In the genomic region with DNA sequence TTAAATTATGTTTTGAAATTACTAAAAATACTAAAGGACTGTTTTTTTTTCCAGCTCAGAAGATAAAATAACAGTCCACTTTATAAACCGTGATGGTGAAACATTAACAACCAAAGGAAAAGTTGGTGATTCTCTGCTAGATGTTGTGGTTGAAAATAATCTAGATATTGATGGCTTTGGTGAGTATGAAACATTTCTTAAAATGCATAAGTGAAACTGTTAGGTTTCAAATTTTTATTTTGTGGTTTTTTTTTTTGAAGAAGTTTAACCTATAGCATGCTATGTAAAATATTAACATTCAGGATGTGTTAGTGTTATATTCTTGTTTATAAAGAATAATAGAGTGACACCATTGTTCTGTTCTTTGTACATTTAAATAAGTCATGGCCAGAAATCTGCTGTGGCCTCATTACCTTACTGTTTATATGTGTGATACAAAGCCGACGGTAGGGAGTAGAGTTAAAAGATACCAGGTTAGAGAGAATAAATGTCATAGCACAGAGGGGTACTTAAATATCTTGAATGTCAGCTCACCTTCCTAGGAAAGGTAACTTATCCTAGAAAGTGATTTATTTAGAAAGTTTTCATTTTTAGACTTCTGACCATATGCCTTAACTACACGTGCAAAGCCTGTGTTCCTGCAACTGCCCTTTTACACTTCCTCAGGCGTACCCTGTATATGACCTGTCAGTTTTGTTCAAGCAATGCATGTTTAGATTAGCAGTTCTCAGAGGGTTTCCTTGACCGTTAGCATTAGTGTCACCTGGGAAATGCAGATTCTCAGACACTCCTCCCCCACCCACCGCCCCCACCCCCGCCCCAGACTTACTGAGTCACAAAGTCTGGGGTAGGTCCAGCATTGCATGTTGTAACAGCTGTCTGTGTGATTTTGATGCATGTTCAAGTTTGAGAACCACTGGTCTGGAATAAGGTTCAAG, we compare ENCODE assay signal across 12 cellular contexts. TPM values are rescaled to one million over a fixed set of nuclear protein-coding genes. Genes with fewer than 3 reads are reported as not detected.
A peak's percentile ranks its signal among the peaks of the same experiment; 100 is the strongest.
DNase-seq lines count a peak whose midpoint lies in the region; ATAC-seq and TF ChIP-seq lines count a peak whose summit lies in the region.
"Had no signal": no experiment of that assay in that cellular context is flagged by ENCODE, and none has a peak within 500 bp of the region (broad histone marks: within the 10 kb centered on the region; RNA-seq: fewer than 3 reads in every experiment).

No MANE protein-coding gene starts in this region.

- no peaks in the 10 kb centered on the region for H3K36me3 ChIP-seq in right atrium auricular region
- peaks cover 9 to 11% of the 10 kb centered on the region in 2 experiments for H3K36me3 ChIP-seq in trophoblast cell (ENCODE audit: control insufficient read depth in 1 of 2, insufficient read depth in 2 of 2, low read length in 2 of 2)

- no peak overlapping the region for H4K8ac ChIP-seq in trophoblast cell (ENCODE audit: low read depth, low read length)

- TF ChIP-seq CTCF in right atrium auricular region (IDR thresholded peaks at IDR 0.05) (no peak), cardiac fibroblast (IDR thresholded peaks at IDR 0.05; ENCODE audit: low read depth, low read length) (no peak)

- DNase-seq in Right ventricle myocardium superior, result no peak
- no peak for DNase-seq in right atrium auricular region (ENCODE audit: low spot score)
- DNase-seq in cardiac fibroblast (ENCODE audit: low read depth in 2 of 2), result peak; percentile 48 to 57
- no peak for DNase-seq in stimulated activated naive CD8-positive, alpha-beta T cell treated with anti-CD3 and anti-CD28 coated beads, Interleukin-15, Interleukin-2, amounts not matched to agents 100 U/mL and 50 U/mL, for 24 hours
- DNase-seq in activated naive CD4-positive, alpha-beta T cell treated with anti-CD3 and anti-CD28 coated beads, Interleukin-2, amount 10 ng/mL, durations not matched to agents 7 days and 5 days, result no peak
- no peak for DNase-seq in GOT3 (lab: John Stamatoyannopoulos, UW)
- DNase-seq in trophoblast cell, result no peak
- DNase-seq: AML-193, NCI-H1417 treated with DMSO at 0.1 percent for 48 hours, SK-N-SH had no signal

- H4K12ac ChIP-seq in trophoblast cell (ENCODE audit: low read depth, low read length), result no peak overlapping the region

- ATAC-seq in Right ventricle myocardium superior (ENCODE audit: poor library complexity) (peak; percentile 40), HG03108 (IDR thresholded peaks at IDR 0.05; ENCODE audit: unreplicated experiment) (peak; percentile 54)
- ATAC-seq in stimulated activated naive CD8-positive, alpha-beta T cell treated with anti-CD3 and anti-CD28 coated beads, Interleukin-15, Interleukin-2, amounts not matched to agents 100 U/mL and 50 U/mL, for 24 hours, result peak; percentile 33

- no peak overlapping the region for H3K9ac ChIP-seq in trophoblast cell (ENCODE audit: low read length)
- H3K9ac ChIP-seq: SK-N-SH had no signal

- H2BK120ac ChIP-seq in trophoblast cell (ENCODE audit: insufficient read depth, low read length, poor library complexity), result no peak overlapping the region

- H3K79me1 ChIP-seq in trophoblast cell (ENCODE audit: low read length), result no peaks in the 10 kb centered on the region

- H2BK5ac ChIP-seq in trophoblast cell (ENCODE audit: low read depth, low read length, poor library complexity), result no peak overlapping the region

- CTCF ChIA-PET in activated naive CD4-positive, alpha-beta T cell treated with anti-CD3 and anti-CD28 coated beads, Interleukin-2, amount 10 ng/mL, durations not matched to agents 7 days and 5 days (lab: Charles Lee), result interaction anchor here (0.6 to 8.1 kb wide), 9 partner anchors 10 to 794 kb away, joined by 3 to 89 read pairs (median 7); no protein-coding TSS in a partner anchor

- H3K4me2 ChIP-seq in trophoblast cell (ENCODE audit: low read length), result no peak overlapping the region
- H3K4me2 ChIP-seq: SK-N-SH had no signal

- no peaks in the 10 kb centered on the region for H3K9me3 ChIP-seq in right atrium auricular region
- peaks cover 2% of the 10 kb centered on the region for H3K9me3 ChIP-seq in trophoblast cell (ENCODE audit: insufficient read depth, low read depth, low read length)
- H3K9me3 ChIP-seq: SK-N-SH had no signal

- no peak overlapping the region for H2AFZ ChIP-seq in trophoblast cell (ENCODE audit: insufficient read depth, low read length, poor library complexity)

- H3K9me3 Mint-ChIP-seq in activated naive CD4-positive, alpha-beta T cell treated with anti-CD3 and anti-CD28 coated beads, Interleukin-2, amount 10 ng/mL, durations not matched to agents 7 days and 5 days, result no peaks in the 10 kb centered on the region
- H3K9me3 Mint-ChIP-seq: dendritic cell treated with granulocyte-macrophage colony-stimulating factor and Interleukin-4, amounts not matched to agents 40 ng/mL and 50 ng/mL, for 4 days had no signal

- no peak overlapping the region for H3K4me3 Mint-ChIP-seq in activated naive CD4-positive, alpha-beta T cell treated with anti-CD3 and anti-CD28 coated beads, Interleukin-2, amount 10 ng/mL, durations not matched to agents 7 days and 5 days
- H3K4me3 Mint-ChIP-seq: dendritic cell treated with granulocyte-macrophage colony-stimulating factor and Interleukin-4, amounts not matched to agents 40 ng/mL and 50 ng/mL, for 4 days had no signal

- no peak overlapping the region for H3K18ac ChIP-seq in trophoblast cell (ENCODE audit: low read length)

- intact Hi-C loops in Right ventricle myocardium superior (cut with DNase I), result no loop called here

- peaks cover 33% of the 10 kb centered on the region for H3K4me1 Mint-ChIP-seq in activated naive CD4-positive, alpha-beta T cell treated with anti-CD3 and anti-CD28 coated beads, Interleukin-2, amount 10 ng/mL, durations not matched to agents 7 days and 5 days

- no peak overlapping the region for H2BK12ac ChIP-seq in trophoblast cell (ENCODE audit: low read length)

- no CpG with 5 or more reads among the region's 8 CpGs for WGBS in trophoblast cell (ENCODE audit: extremely low coverage, insufficient coverage, insufficient read length)

- H3K27me3 ChIP-seq in right atrium auricular region (no peaks in the 10 kb centered on the region), trophoblast cell (ENCODE audit: insufficient read depth, low read length) (no peaks in the 10 kb centered on the region)

- no peaks in the 10 kb centered on the region for H3K27me3 Mint-ChIP-seq in activated naive CD4-positive, alpha-beta T cell treated with anti-CD3 and anti-CD28 coated beads, Interleukin-2, amount 10 ng/mL, durations not matched to agents 7 days and 5 days
- H3K27me3 Mint-ChIP-seq: dendritic cell treated with granulocyte-macrophage colony-stimulating factor and Interleukin-4, amounts not matched to agents 40 ng/mL and 50 ng/mL, for 4 days had no signal

- H2AK5ac ChIP-seq in trophoblast cell (ENCODE audit: low read length), result no peak overlapping the region

- peaks cover 7% of the 10 kb centered on the region for H3K79me2 ChIP-seq in trophoblast cell (ENCODE audit: control insufficient read depth, insufficient read depth, low read length, poor library complexity)

- H3K4me1 ChIP-seq in right atrium auricular region, result peaks cover 0 to 40% of the 10 kb centered on the region in 2 donors
- peaks cover 0 to 4% of the 10 kb centered on the region in 2 experiments for H3K4me1 ChIP-seq in trophoblast cell (ENCODE audit: control insufficient read depth in 1 of 2, insufficient read depth in 2 of 2, low read length in 2 of 2)

- H3K4me3 ChIP-seq in right atrium auricular region, result no peak overlapping the region
- no peak overlapping the region for H3K4me3 ChIP-seq in cardiac fibroblast (replicated peaks in 1 of 2; ENCODE audit: low read depth in 2 of 2, low read length in 2 of 2)
- no peak overlapping the region for H3K4me3 ChIP-seq in trophoblast cell (ENCODE audit: low read depth, low read length)

- no peak overlapping the region for H3K27ac Mint-ChIP-seq in activated naive CD4-positive, alpha-beta T cell treated with anti-CD3 and anti-CD28 coated beads, Interleukin-2, amount 10 ng/mL, durations not matched to agents 7 days and 5 days
- H3K27ac Mint-ChIP-seq: dendritic cell treated with granulocyte-macrophage colony-stimulating factor and Interleukin-4, amounts not matched to agents 40 ng/mL and 50 ng/mL, for 4 days had no signal

- no peak overlapping the region for H3K14ac ChIP-seq in trophoblast cell (ENCODE audit: low read length)

- no peak overlapping the region for H3K27ac ChIP-seq in right atrium auricular region
- H3K27ac ChIP-seq in trophoblast cell (ENCODE audit: low read depth, low read length), result no peak overlapping the region

- no peak overlapping the region for H3K4ac ChIP-seq in trophoblast cell (ENCODE audit: low read depth, low read length)

- H4K91ac ChIP-seq in trophoblast cell (ENCODE audit: low read depth, low read length), result no peak overlapping the region

- H3K23ac ChIP-seq in trophoblast cell (ENCODE audit: low read length), result no peak overlapping the region

- H3K36me3 Mint-ChIP-seq in activated naive CD4-positive, alpha-beta T cell treated with anti-CD3 and anti-CD28 coated beads, Interleukin-2, amount 10 ng/mL, durations not matched to agents 7 days and 5 days, result peaks cover 37% of the 10 kb centered on the region

RNA-seq across cellular contexts. Expression of a gene that starts 6.3 kb away (rescaled TPM):
- total RNA-seq in Right ventricle myocardium superior, result 21.7 TPM
- total RNA-seq in right atrium auricular region, result 10 to 100 TPM; 12.1 to 27.5 TPM
- 56.2 and 62.4 TPM in 2 replicates for polyA plus RNA-seq in trophoblast cell (2013)

Comparison
In these comparisons a context has a peak if more than half of its experiments do, and no peak if none do; other contexts are left out.
1. DNase-seq: peak in cardiac fibroblast (2 of 2); none in Right ventricle myocardium superior (single experiment), right atrium auricular region (single experiment), stimulated activated naive CD8-positive, alpha-beta T cell treated with anti-CD3 and anti-CD28 coated beads, Interleukin-15, Interleukin-2, amounts not matched to agents 100 U/mL and 50 U/mL, for 24 hours (single experiment), activated naive CD4-positive, alpha-beta T cell treated with anti-CD3 and anti-CD28 coated beads, Interleukin-2, amount 10 ng/mL, durations not matched to agents 7 days and 5 days (single experiment), GOT3 (single experiment) and trophoblast cell (0 of 2).
2. Peak in every context shown above with its lines, with median percentiles within 50 percentile points of each other: ATAC-seq.